ENCODE assay signal across 20 cellular contexts in the genomic region with DNA sequence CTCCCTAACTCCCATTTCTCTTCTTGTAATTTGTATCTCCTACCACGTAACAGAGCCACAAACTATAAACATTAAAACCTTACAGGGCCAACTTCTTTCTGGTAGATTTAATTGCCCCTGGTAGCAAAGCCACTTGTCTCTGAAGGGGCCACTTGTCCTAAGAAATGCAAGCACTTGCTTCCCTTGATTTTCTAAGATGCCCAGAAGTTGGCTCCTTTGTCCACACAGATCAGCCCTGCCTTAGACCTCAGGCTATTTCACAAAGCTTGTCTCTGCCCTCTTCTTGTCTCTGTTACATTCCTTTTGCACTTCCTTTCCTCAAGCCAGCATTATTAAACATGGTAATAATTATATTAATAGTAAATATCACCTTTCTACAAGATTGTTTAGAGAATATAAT.
"Had no signal": no experiment of that assay in that cellular context is flagged by ENCODE, and none has a peak within 500 bp of the region (broad histone marks: within the 10 kb centered on the region; RNA-seq: fewer than 3 reads in every experiment).

No MANE protein-coding gene starts in this region.

- H3K27ac Mint-ChIP-seq: naive thymus-derived CD4-positive, alpha-beta T cell; nephron; progenitor cell of endocrine pancreas; stimulated activated naive B cell treated with anti-CD40 and anti-IgM and Interleukin-4, amounts not matched to agents 10 μg/mL and 1 μg/mL and 100 μg/mL, for 72 hours; stimulated activated naive CD8-positive, alpha-beta T cell treated with anti-CD3 and anti-CD28 coated beads, Interleukin-15, Interleukin-2, amounts not matched to agents 100 ng/mL and 50 ng/mL, for 24 hours had no signal

- H3K4me3 ChIP-seq: coronary artery, right lobe of liver, thoracic aorta, transverse colon, vagina had no signal

- H3K27me3 ChIP-seq: neutrophil, right lobe of liver, transverse colon, vagina had no signal

- H3K36me3 Mint-ChIP-seq: naive thymus-derived CD4-positive, alpha-beta T cell; stimulated activated naive B cell treated with anti-CD40 and anti-IgM and Interleukin-4, amounts not matched to agents 10 μg/mL and 1 μg/mL and 100 μg/mL, for 72 hours had no signal

- H3K9me3 Mint-ChIP-seq: stimulated activated naive CD8-positive, alpha-beta T cell treated with anti-CD3 and anti-CD28 coated beads, Interleukin-15, Interleukin-2, amounts not matched to agents 100 ng/mL and 50 ng/mL, for 24 hours had no signal

- H3K27ac ChIP-seq: coronary artery, neutrophil, parathyroid adenoma, right lobe of liver, thoracic aorta, transverse colon, vagina had no signal

- H3K27me3 Mint-ChIP-seq: naive thymus-derived CD4-positive, alpha-beta T cell; progenitor cell of endocrine pancreas; stimulated activated naive B cell treated with anti-CD40 and anti-IgM and Interleukin-4, amounts not matched to agents 10 μg/mL and 1 μg/mL and 100 μg/mL, for 72 hours; stimulated activated naive CD8-positive, alpha-beta T cell treated with anti-CD3 and anti-CD28 coated beads, Interleukin-15, Interleukin-2, amounts not matched to agents 100 ng/mL and 50 ng/mL, for 24 hours had no signal

- DNase-seq: dermis blood vessel endothelial cell; hypothalamus; mammary epithelial cell; mesendoderm; midbrain; naive thymus-derived CD4-positive, alpha-beta T cell; right lobe of liver; small intestine; stimulated activated CD4-positive, alpha-beta T cell treated with anti-CD3 and anti-CD28 coated beads, Interleukin-15, amount 100 ng/mL, for 24 hours; stimulated activated CD4-positive, alpha-beta T cell treated with anti-CD3 and anti-CD28 coated beads, Interleukin-2, amount 100 ng/mL, for 48 hours; stimulated activated naive B cell treated with anti-CD40 and anti-IgM and Interleukin-4, amounts not matched to agents 10 μg/mL and 1 μg/mL and 100 μg/mL, for 72 hours; transverse colon had no signal

- H3K4me3 Mint-ChIP-seq: naive thymus-derived CD4-positive, alpha-beta T cell; nephron; stimulated activated naive B cell treated with anti-CD40 and anti-IgM and Interleukin-4, amounts not matched to agents 10 μg/mL and 1 μg/mL and 100 μg/mL, for 72 hours; stimulated activated naive CD8-positive, alpha-beta T cell treated with anti-CD3 and anti-CD28 coated beads, Interleukin-15, Interleukin-2, amounts not matched to agents 100 ng/mL and 50 ng/mL, for 24 hours had no signal

- H3K36me3 ChIP-seq: neutrophil, right lobe of liver, thoracic aorta, transverse colon, vagina had no signal

- H3K4me1 ChIP-seq: parathyroid adenoma, right lobe of liver, transverse colon, vagina had no signal

- H3K4me1 Mint-ChIP-seq: naive thymus-derived CD4-positive, alpha-beta T cell; nephron; stimulated activated naive B cell treated with anti-CD40 and anti-IgM and Interleukin-4, amounts not matched to agents 10 μg/mL and 1 μg/mL and 100 μg/mL, for 72 hours had no signal

- ATAC-seq: naive thymus-derived CD4-positive, alpha-beta T cell; right lobe of liver; stimulated activated naive B cell treated with anti-CD40 and anti-IgM and Interleukin-4, amounts not matched to agents 10 μg/mL and 1 μg/mL and 100 μg/mL, for 72 hours had no signal

- H3K9me3 ChIP-seq: neutrophil, right lobe of liver, thoracic aorta, transverse colon, vagina had no signal
